8 cellular contexts compared by ENCODE assay signal in genomic region chr9:1941989-1942388, GRCh38.
DNase-seq lines count a peak whose midpoint lies in the region; ATAC-seq and TF ChIP-seq lines count a peak whose summit lies in the region.
"Had no signal": no experiment of that assay in that cellular context is flagged by ENCODE, and none has a peak within 500 bp of the region (broad histone marks: within the 10 kb centered on the region; RNA-seq: fewer than 3 reads in every experiment).

No MANE protein-coding gene starts in this region.

- intact Hi-C loops in esophagus muscularis mucosa (cut with DNase I), result loop anchor here (10.0 kb wide), 1 partner anchor 113 kb away; no protein-coding TSS in a partner anchor

- CTCF ChIA-PET in GM10248 (lab: Yijun Ruan, JAX), result interaction anchor here (0.8 to 3.2 kb wide), 8 partner anchors 10 to 104 kb away, joined by 3 to 22 read pairs (median 5); partner anchors contain the start of gene SMARCA2

- H3K4me1 ChIP-seq in esophagus muscularis mucosa, result no peaks in the 10 kb centered on the region

- TF ChIP-seq POLR2A in esophagus muscularis mucosa (IDR thresholded peaks at IDR 0.05; ENCODE audit: low read depth), result no peak

- no peak overlapping the region for H3K27ac ChIP-seq in esophagus muscularis mucosa (replicated peaks in 1 of 4)

- DNase-seq in GM10248 (ENCODE audit: extremely low spot score) (no peak), esophagus muscularis mucosa (ENCODE audit: extremely low spot score) (no peak), renal cortical epithelial cell (ENCODE audit: low read depth) (peak; percentile 38), dedifferentiated amniotic fluid mesenchymal stem cell (ENCODE audit: extremely low spot score) (no peak)
- DNase-seq: effector memory CD8-positive, alpha-beta T cell had no signal

- H3K4me3 ChIP-seq in esophagus muscularis mucosa, result no peak overlapping the region

- H3K36me3 ChIP-seq in esophagus muscularis mucosa, result no peaks in the 10 kb centered on the region

- no peaks in the 10 kb centered on the region for H3K27me3 ChIP-seq in esophagus muscularis mucosa

- no peak for TF ChIP-seq EP300 in esophagus muscularis mucosa (IDR thresholded peaks at IDR 0.05)

- no peak for ATAC-seq in HG03457 (IDR thresholded peaks at IDR 0.05; ENCODE audit: unreplicated experiment)
- no peak for ATAC-seq in HG03521 (IDR thresholded peaks at IDR 0.05; ENCODE audit: unreplicated experiment)
- ATAC-seq: effector memory CD8-positive, alpha-beta T cell had no signal

- WGBS in esophagus muscularis mucosa, result 75% methylated on average over 3 of the region's 3 CpGs

- TF ChIP-seq CTCF in GM10248 (IDR thresholded peaks at IDR 0.05; ENCODE audit: control extremely low read depth, extremely low read depth, low read depth, missing control alignments) (peak; percentile 36), LNCAP (IDR thresholded peaks at IDR 0.05) (peak; percentile 47), esophagus muscularis mucosa (IDR thresholded peaks at IDR 0.05) (peak in 2 of 3 experiments; percentile 21 to 33)

- POLR2A ChIA-PET in GM10248 (lab: Yijun Ruan, JAX), result no interaction called here

- no peaks in the 10 kb centered on the region for H3K9me3 ChIP-seq in esophagus muscularis mucosa
